In the genomic region with DNA sequence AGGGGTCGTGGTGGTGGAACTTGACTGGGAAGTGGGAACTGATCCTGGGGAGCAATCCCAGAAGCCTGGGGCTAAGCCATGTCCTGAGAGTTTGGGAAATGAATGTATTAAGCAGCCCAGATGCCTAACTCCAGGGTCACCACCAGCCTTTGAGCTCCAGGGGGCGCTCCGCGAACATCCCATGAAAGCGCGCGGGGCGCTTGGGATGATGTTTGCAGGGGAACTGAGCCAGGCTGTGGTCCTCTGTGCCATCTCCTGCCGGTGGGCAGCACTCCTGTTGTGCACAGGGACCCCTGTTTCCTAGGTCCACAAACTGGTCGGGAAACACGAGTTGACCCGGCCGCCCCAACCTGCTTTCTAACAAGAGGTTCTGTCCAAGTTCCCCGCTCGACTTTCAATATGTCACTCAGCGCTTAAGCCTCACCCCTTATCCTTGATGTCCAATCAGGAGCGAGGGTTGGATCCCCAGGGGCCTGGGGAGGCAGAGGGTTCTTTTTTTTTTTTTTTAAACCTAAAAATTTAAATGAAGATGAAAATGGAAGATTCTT, we compare ENCODE assay signal across 1 cellular context.
TF ChIP-seq lines count a peak whose summit lies in the region.

No MANE protein-coding gene starts in this region.

TF ChIP-seq in HCT116, 20 proteins besides CTCF, POLR2A, EP300 and RAD21 (continued from another document):
- TF ChIP-seq, protein P1, sequence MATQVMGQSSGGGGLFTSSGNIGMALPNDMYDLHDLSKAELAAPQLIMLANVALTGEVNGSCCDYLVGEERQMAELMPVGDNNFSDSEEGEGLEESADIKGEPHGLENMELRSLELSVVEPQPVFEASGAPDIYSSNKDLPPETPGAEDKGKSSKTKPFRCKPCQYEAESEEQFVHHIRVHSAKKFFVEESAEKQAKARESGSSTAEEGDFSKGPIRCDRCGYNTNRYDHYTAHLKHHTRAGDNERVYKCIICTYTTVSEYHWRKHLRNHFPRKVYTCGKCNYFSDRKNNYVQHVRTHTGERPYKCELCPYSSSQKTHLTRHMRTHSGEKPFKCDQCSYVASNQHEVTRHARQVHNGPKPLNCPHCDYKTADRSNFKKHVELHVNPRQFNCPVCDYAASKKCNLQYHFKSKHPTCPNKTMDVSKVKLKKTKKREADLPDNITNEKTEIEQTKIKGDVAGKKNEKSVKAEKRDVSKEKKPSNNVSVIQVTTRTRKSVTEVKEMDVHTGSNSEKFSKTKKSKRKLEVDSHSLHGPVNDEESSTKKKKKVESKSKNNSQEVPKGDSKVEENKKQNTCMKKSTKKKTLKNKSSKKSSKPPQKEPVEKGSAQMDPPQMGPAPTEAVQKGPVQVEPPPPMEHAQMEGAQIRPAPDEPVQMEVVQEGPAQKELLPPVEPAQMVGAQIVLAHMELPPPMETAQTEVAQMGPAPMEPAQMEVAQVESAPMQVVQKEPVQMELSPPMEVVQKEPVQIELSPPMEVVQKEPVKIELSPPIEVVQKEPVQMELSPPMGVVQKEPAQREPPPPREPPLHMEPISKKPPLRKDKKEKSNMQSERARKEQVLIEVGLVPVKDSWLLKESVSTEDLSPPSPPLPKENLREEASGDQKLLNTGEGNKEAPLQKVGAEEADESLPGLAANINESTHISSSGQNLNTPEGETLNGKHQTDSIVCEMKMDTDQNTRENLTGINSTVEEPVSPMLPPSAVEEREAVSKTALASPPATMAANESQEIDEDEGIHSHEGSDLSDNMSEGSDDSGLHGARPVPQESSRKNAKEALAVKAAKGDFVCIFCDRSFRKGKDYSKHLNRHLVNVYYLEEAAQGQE (IDR thresholded peaks at IDR 0.05; ENCODE audit: low read depth), result no peak
- TF ChIP-seq, protein P2, sequence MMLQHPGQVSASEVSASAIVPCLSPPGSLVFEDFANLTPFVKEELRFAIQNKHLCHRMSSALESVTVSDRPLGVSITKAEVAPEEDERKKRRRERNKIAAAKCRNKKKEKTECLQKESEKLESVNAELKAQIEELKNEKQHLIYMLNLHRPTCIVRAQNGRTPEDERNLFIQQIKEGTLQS (IDR thresholded peaks at IDR 0.05), result no peak
- TF ChIP-seq SIN3A (IDR thresholded peaks at IDR 0.05; ENCODE audit: low read depth) (no peak), FOSL1 (IDR thresholded peaks at IDR 0.05; ENCODE audit: low read depth) (no peak), ELF1 (IDR thresholded peaks at IDR 0.05; ENCODE audit: borderline replicate concordance, low read depth) (no peak), ZFX (IDR thresholded peaks at IDR 0.05) (no peak), ZNF274 (IDR thresholded peaks at IDR 0.05; ENCODE audit: low read depth, low read length) (no peak), EGR1 (IDR thresholded peaks at IDR 0.05; ENCODE audit: low read depth) (no peak), EZH2phosphoT487 (IDR thresholded peaks at IDR 0.05; ENCODE audit: borderline replicate concordance) (no peak), JUND (IDR thresholded peaks at IDR 0.05) (no peak), CEBPB (IDR thresholded peaks at IDR 0.05; ENCODE audit: low read depth) (no peak), EZH2 (IDR thresholded peaks at IDR 0.05) (no peak), TCF7L2 (IDR thresholded peaks at IDR 0.05; ENCODE audit: borderline replicate concordance, extremely low read depth, insufficient read depth, insufficient read length) (no peak), SRF (IDR thresholded peaks at IDR 0.05; ENCODE audit: low read depth) (no peak)
- TF ChIP-seq, protein P3, sequence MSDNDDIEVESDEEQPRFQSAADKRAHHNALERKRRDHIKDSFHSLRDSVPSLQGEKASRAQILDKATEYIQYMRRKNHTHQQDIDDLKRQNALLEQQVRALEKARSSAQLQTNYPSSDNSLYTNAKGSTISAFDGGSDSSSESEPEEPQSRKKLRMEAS (IDR thresholded peaks at IDR 0.05), result no peak
- TF ChIP-seq, protein P4, sequence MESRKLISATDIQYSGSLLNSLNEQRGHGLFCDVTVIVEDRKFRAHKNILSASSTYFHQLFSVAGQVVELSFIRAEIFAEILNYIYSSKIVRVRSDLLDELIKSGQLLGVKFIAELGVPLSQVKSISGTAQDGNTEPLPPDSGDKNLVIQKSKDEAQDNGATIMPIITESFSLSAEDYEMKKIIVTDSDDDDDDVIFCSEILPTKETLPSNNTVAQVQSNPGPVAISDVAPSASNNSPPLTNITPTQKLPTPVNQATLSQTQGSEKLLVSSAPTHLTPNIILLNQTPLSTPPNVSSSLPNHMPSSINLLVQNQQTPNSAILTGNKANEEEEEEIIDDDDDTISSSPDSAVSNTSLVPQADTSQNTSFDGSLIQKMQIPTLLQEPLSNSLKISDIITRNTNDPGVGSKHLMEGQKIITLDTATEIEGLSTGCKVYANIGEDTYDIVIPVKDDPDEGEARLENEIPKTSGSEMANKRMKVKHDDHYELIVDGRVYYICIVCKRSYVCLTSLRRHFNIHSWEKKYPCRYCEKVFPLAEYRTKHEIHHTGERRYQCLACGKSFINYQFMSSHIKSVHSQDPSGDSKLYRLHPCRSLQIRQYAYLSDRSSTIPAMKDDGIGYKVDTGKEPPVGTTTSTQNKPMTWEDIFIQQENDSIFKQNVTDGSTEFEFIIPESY (IDR thresholded peaks at IDR 0.05; ENCODE audit: extremely low read depth, insufficient replicate concordance, low read length), result no peak
TF ChIP-seq in HCT116: peak in this region for 0.
